In genomic region chr1:21914468-21914867, GRCh38 we compare ENCODE assay signal across 10 cellular contexts. TPM values are rescaled to one million over a fixed set of nuclear protein-coding genes. Genes with fewer than 3 reads are reported as not detected.
DNase-seq lines count a peak whose midpoint lies in the region; ATAC-seq and TF ChIP-seq lines count a peak whose summit lies in the region.
"Had no signal": no experiment of that assay in that cellular context is flagged by ENCODE, and none has a peak within 500 bp of the region (broad histone marks: within the 10 kb centered on the region; RNA-seq: fewer than 3 reads in every experiment).

No MANE protein-coding gene starts in this region.

- H3K36me3 ChIP-seq in lung (ENCODE audit: control insufficient read depth in 2 of 2, insufficient read depth in 2 of 2, low read length in 2 of 2) = no peaks in the 10 kb centered on the region
- H3K36me3 ChIP-seq in spleen = no peaks in the 10 kb centered on the region

- no peak overlapping the region for H3K4me3 ChIP-seq in lung
- H3K4me3 ChIP-seq in spleen = no peak overlapping the region

- peaks cover 41 to 55% of the 10 kb centered on the region in 2 experiments for H3K4me1 Mint-ChIP-seq in H9

- ATAC-seq in lung (ENCODE audit: insufficient read depth, low FRiP score) (no peak), HG03521 (IDR thresholded peaks at IDR 0.05; ENCODE audit: unreplicated experiment) (no peak), HG03469 (IDR thresholded peaks at IDR 0.05; ENCODE audit: unreplicated experiment) (no peak), HG03039 (IDR thresholded peaks at IDR 0.05; ENCODE audit: unreplicated experiment) (no peak)

- H2BK20ac ChIP-seq in H9 (ENCODE audit: low read depth, low read length, poor library complexity, severe bottlenecking) = no peak overlapping the region

- no peak overlapping the region for H4K91ac ChIP-seq in H9 (ENCODE audit: insufficient read length, low read depth, low read length)

- no peaks in the 10 kb centered on the region for H3K9me3 Mint-ChIP-seq in H9

- no peaks in the 10 kb centered on the region for H3K27me3 Mint-ChIP-seq in H9 (ENCODE audit: low read depth)

- CTCF ChIA-PET in RWPE1 (lab: Yijun Ruan, JAX) = no interaction called here

- H4K5ac ChIP-seq in H9 (ENCODE audit: insufficient read length, low read depth, low read length) = no peak overlapping the region

- H3K79me1 ChIP-seq in H9 (ENCODE audit: insufficient read depth, low read depth, low read length, poor library complexity, severe bottlenecking) = no peaks in the 10 kb centered on the region

- no peaks in the 10 kb centered on the region for H3K79me2 ChIP-seq in H9 (ENCODE audit: insufficient read depth, low read length)

- H2BK120ac ChIP-seq in H9 (ENCODE audit: low read depth, low read length, poor library complexity, severe bottlenecking) = no peak overlapping the region

- H2AK5ac ChIP-seq in H9 (ENCODE audit: insufficient read length, low read length) = no peak overlapping the region

- no peak overlapping the region for H3K4me2 ChIP-seq in H9 (ENCODE audit: insufficient read depth, insufficient read length, low read length)

- no peak overlapping the region for H2BK5ac ChIP-seq in H9 (ENCODE audit: insufficient read length, low read length)

- H3K27me3 ChIP-seq in H9 (ENCODE audit: insufficient read depth, low read length) (no peaks in the 10 kb centered on the region), lung (ENCODE audit: control insufficient read depth, insufficient read depth) (no peaks in the 10 kb centered on the region), spleen (replicated peaks in 1 of 7) (no peaks in the 10 kb centered on the region)

- H3K27ac Mint-ChIP-seq in H9 = peak overlapping the region in 2 of 3 experiments; percentile 57 to 82; a peak in 4 of 7 replicates

- H3K18ac ChIP-seq in H9 (ENCODE audit: insufficient read length, low read depth, low read length) = no peak overlapping the region

- H3K27ac ChIP-seq in H9 (ENCODE audit: insufficient read length, low read depth, low read length) = no peak overlapping the region
- H3K27ac ChIP-seq in RWPE1 = peak overlapping the region; percentile 18
- peak overlapping the region; percentile 48 to 79 for H3K27ac ChIP-seq in lung (ENCODE audit: low read depth in 1 of 2, low read length in 1 of 2)
- peak overlapping the region; percentile 27 to 80 (median 74) for H3K27ac ChIP-seq in spleen

- no peak overlapping the region for H3K14ac ChIP-seq in H9 (ENCODE audit: insufficient read depth, low read length)

- H3K56ac ChIP-seq in H9 (ENCODE audit: insufficient read length, low read depth, low read length) = no peak overlapping the region

- no peak overlapping the region for H3K4me3 Mint-ChIP-seq in H9

- no peak overlapping the region for H2BK12ac ChIP-seq in H9 (ENCODE audit: insufficient read length, low read depth, low read length)

- peaks cover 16% of the 10 kb centered on the region; the same call in 1 of the 2 replicates for H3K4me1 ChIP-seq in H9 (ENCODE audit: insufficient read depth, low read length)
- peaks cover 20 to 28% of the 10 kb centered on the region in 2 donors for H3K4me1 ChIP-seq in lung (ENCODE audit: control insufficient read depth in 2 of 2, insufficient read depth in 2 of 2, low read length in 2 of 2)
- peaks cover 31 to 86% (median 69%) of the 10 kb centered on the region in 6 donors for H3K4me1 ChIP-seq in spleen

- peaks cover 0 to 17% (median 16%) of the 10 kb centered on the region in 3 experiments; a peak in 5 of 7 replicates for H3K36me3 Mint-ChIP-seq in H9 (ENCODE audit: insufficient read depth in 1 of 3, low read depth in 3 of 3)

- DNase-seq in H9 = no peak
- no peak for DNase-seq in RWPE1 (ENCODE audit: low spot score)
- DNase-seq in lung (ENCODE audit: low spot score) = no peak
- DNase-seq in spleen = no peak
- DNase-seq in NCI-H1694 treated with DMSO at 0.1 percent for 48 hours (lab: John Stamatoyannopoulos, UW) = no peak
- DNase-seq: activated effector memory CD4-positive, alpha-beta T cell treated with Interleukin-2 at 50 U/mL for 16 hours; stimulated activated CD4-positive, alpha-beta T cell treated with anti-CD3 and anti-CD28 coated beads, Interleukin-4, amount 100 ng/mL, for 1 hour had no signal

- POLR2A ChIA-PET in RWPE1 (lab: Yijun Ruan, JAX; ENCODE audit: low non-redundant PET) = no interaction called here

- no peak overlapping the region for H4K8ac ChIP-seq in H9 (replicated peaks; ENCODE audit: insufficient read length, low read depth, low read length)

- TF ChIP-seq CTCF in H9 (conservative IDR thresholded peaks at IDR 0.05) = no peak
- no peak for TF ChIP-seq CTCF in RWPE1 (conservative IDR thresholded peaks at IDR 0.05; ENCODE audit: low read depth)
- no peak for TF ChIP-seq CTCF in lung (IDR thresholded peaks at IDR 0.05; ENCODE audit: control extremely low read depth, extremely low read depth)
- no peak for TF ChIP-seq CTCF in spleen (IDR thresholded peaks at IDR 0.05 in 8 of 11, conservative IDR thresholded peaks at IDR 0.05 in 3 of 11)

- intact Hi-C loops in spleen (cut with DNase I; ENCODE audit: low total_unique reads) = no loop called here

- H3T11ph ChIP-seq in H9 (ENCODE audit: low read length) = no peak overlapping the region

- WGBS in H9 (ENCODE audit: extremely low coverage, insufficient read length, low lambda C conversion rate) = no CpG with 5 or more reads among the region's 5 CpGs
- WGBS in lung, 2 donors = 77 to 97% methylated on average over 5 of the region's 5 CpGs
- 66 to 83% (median 79%) methylated on average over 5 of the region's 5 CpGs for WGBS in spleen, 5 donors

- no peaks in the 10 kb centered on the region for H3K23me2 ChIP-seq in H9 (ENCODE audit: insufficient read length, low read depth, low read length, poor library complexity, severe bottlenecking)

- no peak overlapping the region for H2AFZ ChIP-seq in H9 (ENCODE audit: low read length)

- no peaks in the 10 kb centered on the region for H4K20me1 ChIP-seq in H9 (ENCODE audit: control insufficient read depth, insufficient read depth, insufficient read length)

- no peak overlapping the region for H3K4ac ChIP-seq in H9 (ENCODE audit: low read depth, low read length)

- no peak overlapping the region for H3K23ac ChIP-seq in H9 (ENCODE audit: insufficient read length, low read depth, low read length)

- peak overlapping the region; percentile 1 for H3K9ac ChIP-seq in H9 (ENCODE audit: extremely low read depth, insufficient read length, low read length)

- H2BK15ac ChIP-seq in H9 (ENCODE audit: low read depth, low read length) = no peak overlapping the region

- no peak for TF ChIP-seq POLR2A in spleen (IDR thresholded peaks at IDR 0.05)

- H3K9me3 ChIP-seq in H9 (ENCODE audit: control insufficient read depth, low read depth, low read length) = no peaks in the 10 kb centered on the region
- no peaks in the 10 kb centered on the region for H3K9me3 ChIP-seq in lung (ENCODE audit: control insufficient read depth in 2 of 2, insufficient read depth in 1 of 2, low read length in 1 of 2)
- no peaks in the 10 kb centered on the region for H3K9me3 ChIP-seq in spleen

RNA-seq across cellular contexts. Expression of gene HSPG2, which starts 22.6 kb away (rescaled TPM):
- 80.8 and 90.0 TPM in 2 replicates for total RNA-seq in H9 (2021)
- 100 to 1,000 TPM; 180 to 335 TPM for total RNA-seq in lung
- polyA plus RNA-seq in lung = 100 to 1,000 TPM in 1 of 2 donors, 10 to 100 TPM in 1; 58.0 to 100 TPM
- 100 to 1,000 TPM in 6 of 7 donors, 10 to 100 TPM in 1; 69.7 to 395 (median 178) TPM for total RNA-seq in spleen
- polyA plus RNA-seq in spleen = 10 to 100 TPM; 14.4 to 63.5 (median 15.0) TPM
